ENCODE assay signal across 23 cellular contexts in genomic region chr14:85788834-85789233, GRCh38.
DNase-seq lines count a peak whose midpoint lies in the region; ATAC-seq, FAIRE-seq and TF ChIP-seq lines count a peak whose summit lies in the region.
"Had no signal": no experiment of that assay in that cellular context is flagged by ENCODE, and none has a peak within 500 bp of the region (broad histone marks: within the 10 kb centered on the region; RNA-seq: fewer than 3 reads in every experiment).

No MANE protein-coding gene starts in this region.

- H3K4me1 Mint-ChIP-seq in immature natural killer cell, result peaks cover 35 to 41% of the 10 kb centered on the region in 2 donors
- H3K4me1 Mint-ChIP-seq: B cell had no signal

- TF ChIP-seq POLR2A in A549 (IDR thresholded peaks at IDR 0.05; ENCODE audit: low read length), result no peak
- TF ChIP-seq POLR2A in IMR-90 (IDR thresholded peaks at IDR 0.05; ENCODE audit: low read depth, low read length), result no peak
- no peak for TF ChIP-seq POLR2A in H1 (IDR thresholded peaks at IDR 0.05; ENCODE audit: control extremely low read depth in 1 of 2, low read depth in 2 of 2, low read length in 2 of 2)

- H4K20me1 ChIP-seq in IMR-90 (ENCODE audit: insufficient read depth, low read length), result no peaks in the 10 kb centered on the region
- H4K20me1 ChIP-seq in H1 (replicated peaks in 1 of 2; ENCODE audit: control insufficient read depth in 1 of 2, insufficient read depth in 2 of 2, low read length in 2 of 2), result no peaks in the 10 kb centered on the region
- H4K20me1 ChIP-seq: BLaER1 treated with 17β-estradiol and CSF1 and Interleukin-3, amounts not matched to agents 10 nM and 100 nM had no signal

- peaks cover 0 to 2% (median 0%) of the 10 kb centered on the region in 3 donors for H3K27me3 Mint-ChIP-seq in immature natural killer cell (ENCODE audit: low read depth in 3 of 3)
- H3K27me3 Mint-ChIP-seq: B cell; CD4-positive, alpha-beta T cell had no signal

- H3K79me1 ChIP-seq in IMR-90 (ENCODE audit: low read depth in 1 of 2, low read length in 2 of 2) (no peaks in the 10 kb centered on the region), H1 (ENCODE audit: low read depth, low read length) (no peaks in the 10 kb centered on the region)

- H3K9me3 Mint-ChIP-seq in immature natural killer cell, result peaks cover 0 to 2% (median 0%) of the 10 kb centered on the region in 6 donors
- H3K9me3 Mint-ChIP-seq: CD4-positive, alpha-beta T cell; CD8-positive, alpha-beta T cell had no signal

- H3K4me3 ChIP-seq in A549, result no peak overlapping the region
- H3K4me3 ChIP-seq in IMR-90 (ENCODE audit: insufficient read depth, low read depth, low read length), result no peak overlapping the region
- H3K4me3 ChIP-seq in H1 (ENCODE audit: extremely low read depth in 1 of 4, insufficient read depth in 2 of 4, low read depth in 3 of 4, low read length in 4 of 4), result no peak overlapping the region
- H3K4me3 ChIP-seq: BLaER1 treated with 17β-estradiol and CSF1 and Interleukin-3, amounts not matched to agents 10 nM and 100 nM had no signal

- ATAC-seq in A549, result no peak
- no peak for ATAC-seq in IMR-90 (ENCODE audit: low read depth)
- no peak for ATAC-seq in HG03342 (IDR thresholded peaks at IDR 0.05; ENCODE audit: unreplicated experiment)
- ATAC-seq in GM21737 (IDR thresholded peaks at IDR 0.05; ENCODE audit: unreplicated experiment), result no peak
- ATAC-seq: CD8-positive, alpha-beta T cell had no signal

- H3K9ac ChIP-seq in IMR-90 (ENCODE audit: low read depth, low read length), result no peak overlapping the region
- no peak overlapping the region for H3K9ac ChIP-seq in H1 (replicated peaks in 1 of 4; ENCODE audit: extremely low read depth in 1 of 4, low read depth in 3 of 4, low read length in 3 of 4)
- H3K9ac ChIP-seq: BLaER1 treated with 17β-estradiol and CSF1 and Interleukin-3, amounts not matched to agents 10 nM and 100 nM had no signal

- H2BK15ac ChIP-seq in IMR-90 (ENCODE audit: low read depth, low read length) (no peak overlapping the region), H1 (ENCODE audit: low read length) (no peak overlapping the region)

- FAIRE-seq in A549 (lab: Jason Lieb, UNC) (no peak), H1 (lab: Jason Lieb, UNC) (no peak)
- FAIRE-seq: A204.1, D721Med, G401.6, GM12891, GM19239 had no signal

- H2BK120ac ChIP-seq in IMR-90 (ENCODE audit: low read depth, low read length) (no peak overlapping the region), H1 (replicated peaks; ENCODE audit: low read depth, low read length) (no peak overlapping the region)

- in situ Hi-C loops in IMR-90 (cut with MboI; ENCODE audit: low sequenced_read_pairs), result no loop called here

- peak overlapping the region in 2 of 6 donors; percentile 51 to 54 for H3K27ac Mint-ChIP-seq in immature natural killer cell
- H3K27ac Mint-ChIP-seq: B cell; CD4-positive, alpha-beta T cell; CD8-positive, alpha-beta T cell had no signal

- no peak overlapping the region for H3K23ac ChIP-seq in IMR-90 (ENCODE audit: low read depth, low read length)
- H3K23ac ChIP-seq in H1 (ENCODE audit: insufficient read length), result no peak overlapping the region

- no peak overlapping the region for H4K8ac ChIP-seq in IMR-90 (ENCODE audit: low read depth in 2 of 2, low read length in 2 of 2)
- H4K8ac ChIP-seq in H1 (ENCODE audit: extremely low read depth, insufficient read depth, low read length), result no peak overlapping the region

- no peaks in the 10 kb centered on the region for H3K79me2 ChIP-seq in H1 (ENCODE audit: control insufficient read depth in 1 of 2, insufficient read depth in 2 of 2, low read length in 2 of 2)

- H3K4me3 Mint-ChIP-seq in immature natural killer cell, result peak overlapping the region in 3 of 5 donors; percentile 25 to 50 (median 36)
- H3K4me3 Mint-ChIP-seq: B cell; CD4-positive, alpha-beta T cell; CD8-positive, alpha-beta T cell had no signal

- no peaks in the 10 kb centered on the region for H3K4me1 ChIP-seq in A549
- no peaks in the 10 kb centered on the region for H3K4me1 ChIP-seq in IMR-90 (ENCODE audit: control insufficient read depth, insufficient read depth, low read length)
- no peaks in the 10 kb centered on the region for H3K4me1 ChIP-seq in H1 (replicated peaks in 1 of 4; ENCODE audit: control insufficient read depth in 3 of 4, insufficient read depth in 4 of 4, low read length in 3 of 4)
- H3K4me1 ChIP-seq: Caco-2 had no signal

- no peak overlapping the region for H4K5ac ChIP-seq in IMR-90 (ENCODE audit: low read depth, low read length)
- H4K5ac ChIP-seq in H1 (ENCODE audit: insufficient read length, low read depth, low read length), result no peak overlapping the region

- H3K56ac ChIP-seq in IMR-90 (ENCODE audit: extremely low read depth, insufficient read depth, low read length) (no peak overlapping the region), H1 (replicated peaks; ENCODE audit: insufficient read length, low read depth, low read length) (no peak overlapping the region)

- H3K9me1 ChIP-seq in IMR-90 (ENCODE audit: insufficient read depth, low read length), result no peaks in the 10 kb centered on the region

- H2BK5ac ChIP-seq in IMR-90 (ENCODE audit: low read depth, low read length, poor library complexity, severe bottlenecking), result no peak overlapping the region
- H2BK5ac ChIP-seq in H1 (ENCODE audit: low read depth, low read length), result no peak overlapping the region

- no peak overlapping the region for H2AK5ac ChIP-seq in IMR-90 (ENCODE audit: low read depth, low read length)
- no peak overlapping the region for H2AK5ac ChIP-seq in H1 (ENCODE audit: low read depth, low read length)

- H3K14ac ChIP-seq in IMR-90 (replicated peaks; ENCODE audit: low read depth, low read length) (no peak overlapping the region), H1 (ENCODE audit: insufficient read length) (no peak overlapping the region)

- TF ChIP-seq EP300 in A549 (IDR thresholded peaks at IDR 0.05), result no peak
- no peak for TF ChIP-seq EP300 in H1 (IDR thresholded peaks at IDR 0.05; ENCODE audit: borderline replicate concordance in 1 of 2, low read depth in 2 of 2, low read length in 2 of 2)

- 1% methylated on average over 1 of the region's 1 CpG for WGBS in A549 (ENCODE audit: missing lambda C conversion rate)
- WGBS in IMR-90 (ENCODE audit: extremely low coverage in 2 of 2, insufficient read length in 1 of 2), 2 experiments, result 100% methylated on average over 1 of the region's 1 CpG; no CpG with 5 or more reads in 1 of the 2 experiments
- WGBS in H1 (ENCODE audit: extremely low coverage in 1 of 2, insufficient coverage in 1 of 2, insufficient read length in 1 of 2, insufficient replicate concordance in 2 of 2, low coverage in 1 of 2, low lambda C conversion rate in 2 of 2, missing lambda C conversion rate in 1 of 2), 2 experiments, result 91% methylated on average over 1 of the region's 1 CpG; no CpG with 5 or more reads in 1 of the 2 experiments

- H3K9me3 ChIP-seq in A549 (no peaks in the 10 kb centered on the region), IMR-90 (ENCODE audit: control insufficient read depth, insufficient read depth, low read length) (no peaks in the 10 kb centered on the region), H1 (ENCODE audit: insufficient read depth in 2 of 2, low read depth in 1 of 2, low read length in 1 of 2) (no peaks in the 10 kb centered on the region)
- H3K9me3 ChIP-seq: BLaER1 treated with 17β-estradiol and CSF1 and Interleukin-3, amounts not matched to agents 10 nM and 100 nM; Caco-2 had no signal

- H3K23me2 ChIP-seq in H1 (ENCODE audit: low read depth, low read length), result no peaks in the 10 kb centered on the region

- POLR2A ChIA-PET in A549 (lab: Yijun Ruan, JAX) (no interaction called here), IMR-90 (lab: Charles Lee; ENCODE audit: unreplicated experiment) (no interaction called here), H1 (lab: Charles Lee; ENCODE audit: partially characterized antibody) (no interaction called here)

- dilution Hi-C loops in IMR-90 (cut with HindIII; ENCODE audit: low sequenced_read_pairs, unreplicated experiment), result no loop called here

- no peak overlapping the region for H3K27ac ChIP-seq in A549
- H3K27ac ChIP-seq in IMR-90 (ENCODE audit: insufficient read depth, low read length), result no peak overlapping the region
- no peak overlapping the region for H3K27ac ChIP-seq in H1 (ENCODE audit: low read depth, low read length)
- H3K27ac ChIP-seq: BLaER1 treated with 17β-estradiol and CSF1 and Interleukin-3, amounts not matched to agents 10 nM and 100 nM; C4-2B had no signal

- no peak for DNase-seq in A549 (ENCODE audit: low read depth in 1 of 2, low spot score in 1 of 2)
- DNase-seq in IMR-90, result no peak
- no peak for DNase-seq in H1 (ENCODE audit: low read depth in 1 of 2, low spot score in 2 of 2)
- no peak for DNase-seq in immature natural killer cell
- DNase-seq in NCI-H345 (lab: John Stamatoyannopoulos, UW), result no peak
- DNase-seq: 8988T; AML-193; Caco-2; Calu3; CD4-positive, alpha-beta T cell; CD8-positive, alpha-beta T cell; DMS79 treated with DMSO at 0.1 percent for 48 hours; GF-D8 had no signal

- H3K4me2 ChIP-seq in A549 (no peak overlapping the region), IMR-90 (ENCODE audit: low read depth, low read length) (no peak overlapping the region), H1 (ENCODE audit: insufficient read depth in 1 of 2, low read depth in 2 of 2, low read length in 2 of 2) (no peak overlapping the region)

- H2BK20ac ChIP-seq in IMR-90 (ENCODE audit: low read depth, low read length) (no peak overlapping the region), H1 (ENCODE audit: low read length) (no peak overlapping the region)

- H3K27me3 ChIP-seq in IMR-90 (ENCODE audit: control insufficient read depth, insufficient read depth, low read length), result no peaks in the 10 kb centered on the region
- no peaks in the 10 kb centered on the region for H3K27me3 ChIP-seq in H1 (replicated peaks in 1 of 4; ENCODE audit: control insufficient read depth in 3 of 4, extremely low read depth in 1 of 4, insufficient read depth in 3 of 4, low read length in 3 of 4)
- H3K27me3 ChIP-seq: BLaER1 treated with 17β-estradiol and CSF1 and Interleukin-3, amounts not matched to agents 10 nM and 100 nM had no signal

- BruUV-seq in IMR-90 (replicated peaks; lab: Mats Ljungman, UMichigan), result no TSS peak

- H3K36me3 ChIP-seq in IMR-90 (ENCODE audit: control insufficient read depth, insufficient read depth, low read length), result no peaks in the 10 kb centered on the region
- H3K36me3 ChIP-seq in H1 (ENCODE audit: control insufficient read depth in 2 of 4, insufficient read depth in 4 of 4, low read length in 3 of 4), result no peaks in the 10 kb centered on the region
- H3K36me3 ChIP-seq: BLaER1 treated with 17β-estradiol and CSF1 and Interleukin-3, amounts not matched to agents 10 nM and 100 nM had no signal

- TF ChIP-seq CTCF in A549 (IDR thresholded peaks at IDR 0.05) (no peak), IMR-90 (conservative IDR thresholded peaks at IDR 0.05; ENCODE audit: low read depth, low read length) (no peak), H1 (IDR thresholded peaks at IDR 0.05; ENCODE audit: control extremely low read depth in 1 of 3, insufficient read depth in 1 of 3, low read depth in 1 of 3, low read length in 3 of 3) (no peak)

- intact Hi-C loops in IMR-90 (cut with micrococcal nuclease), result no loop called here

- no peak overlapping the region for H2BK12ac ChIP-seq in H1 (ENCODE audit: low read depth, low read length)

- no peak overlapping the region for H3K4ac ChIP-seq in IMR-90 (ENCODE audit: low read depth, low read length)
- no peak overlapping the region for H3K4ac ChIP-seq in H1 (replicated peaks; ENCODE audit: insufficient read length, low read depth, low read length)

- no peak overlapping the region for H2AFZ ChIP-seq in IMR-90 (replicated peaks; ENCODE audit: low read length, poor library complexity)
- H2AFZ ChIP-seq in H1 (ENCODE audit: low read length), result no peak overlapping the region

- H3K18ac ChIP-seq in IMR-90 (ENCODE audit: low read depth, low read length) (no peak overlapping the region), H1 (ENCODE audit: extremely low read depth, low read length) (no peak overlapping the region)

- no peak overlapping the region for H4K91ac ChIP-seq in IMR-90 (ENCODE audit: insufficient read depth, low read depth, low read length)
- H4K91ac ChIP-seq in H1 (replicated peaks; ENCODE audit: insufficient read length, low read length), result no peak overlapping the region

- no peak overlapping the region for H2AK9ac ChIP-seq in IMR-90 (replicated peaks; ENCODE audit: low read depth, low read length, poor library complexity)

- peaks cover 0 to 3% (median 3%) of the 10 kb centered on the region in 3 donors for H3K36me3 Mint-ChIP-seq in immature natural killer cell
- H3K36me3 Mint-ChIP-seq: CD8-positive, alpha-beta T cell had no signal

- CTCF ChIA-PET in A549 (lab: Yijun Ruan, JAX), result no interaction called here
- CTCF ChIA-PET in IMR-90 (lab: Yijun Ruan, JAX), result no interaction called here
- CTCF ChIA-PET in H1 (lab: Charles Lee; ENCODE audit: partially characterized antibody), result no interaction called here

- TF ChIP-seq RAD21 in A549 (conservative IDR thresholded peaks at IDR 0.05 in 1 of 2, IDR thresholded peaks at IDR 0.05 in 1 of 2) (no peak), IMR-90 (IDR thresholded peaks at IDR 0.05; ENCODE audit: low read length) (no peak), H1 (IDR thresholded peaks at IDR 0.05 in 1 of 2, conservative IDR thresholded peaks at IDR 0.05 in 1 of 2; ENCODE audit: low read depth in 2 of 2, low read length in 2 of 2) (no peak)

Comparison
In these comparisons a context has a peak if more than half of its experiments do, and no peak if none do; other contexts are left out.
1. Of the 18 proteins assayed by ChIP-seq in both H1 and A549: peak only in H1: none; only in A549: none; in both: MAFK; in neither: 17.